ENCODE assay signal across 22 cellular contexts in the genomic region with DNA sequence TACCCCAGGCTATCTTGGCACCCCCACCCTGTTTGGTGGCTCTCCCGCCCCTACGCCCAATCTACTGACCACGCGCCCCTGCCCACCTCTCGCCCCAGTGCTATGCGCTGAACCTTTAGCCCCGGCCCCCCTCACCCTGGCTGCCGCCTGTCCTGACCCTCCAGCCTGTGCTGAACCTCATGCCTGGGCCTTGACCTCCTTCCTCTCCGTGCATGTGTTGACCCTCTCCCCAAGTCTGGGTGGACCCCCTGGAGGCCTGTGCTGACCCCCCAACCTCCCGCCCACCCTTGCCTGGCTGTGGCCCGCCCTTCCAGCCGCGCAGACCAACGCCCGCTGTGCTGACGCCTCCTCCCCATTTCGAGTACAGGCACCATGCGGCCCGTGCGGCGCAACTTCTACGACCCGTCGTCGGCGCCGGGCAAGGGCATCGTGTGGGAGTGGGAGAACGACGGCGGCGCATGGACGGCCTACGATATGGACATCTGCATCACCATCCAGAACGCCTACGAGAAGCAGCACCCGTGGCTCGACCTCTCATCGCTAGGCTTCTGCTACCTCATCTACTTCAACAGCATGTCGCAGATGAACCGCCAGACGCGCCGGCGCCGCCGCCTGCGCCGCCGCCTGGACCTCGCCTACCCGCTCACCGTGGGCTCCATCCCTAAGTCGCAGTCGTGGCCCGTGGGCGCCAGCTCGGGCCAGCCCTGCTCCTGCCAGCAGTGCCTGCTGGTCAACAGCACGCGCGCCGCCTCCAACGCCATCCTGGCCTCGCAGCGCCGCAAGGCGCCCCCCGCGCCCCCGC. TPM values are rescaled to one million over a fixed set of nuclear protein-coding genes. Genes with fewer than 3 reads are reported as not detected.
DNase-seq lines count a peak whose midpoint lies in the region; ATAC-seq and TF ChIP-seq lines count a peak whose summit lies in the region.
"Had no signal": no experiment of that assay in that cellular context is flagged by ENCODE, and none has a peak within 500 bp of the region (broad histone marks: within the 10 kb centered on the region; RNA-seq: fewer than 3 reads in every experiment).

No MANE protein-coding gene starts in this region.

- H3K36me3 Mint-ChIP-seq in glutamatergic neuron (ENCODE audit: unreplicated experiment): no peaks in the 10 kb centered on the region
- peaks cover 0 to 9% of the 10 kb centered on the region in 2 donors for H3K36me3 Mint-ChIP-seq in naive B cell
- H3K36me3 Mint-ChIP-seq: stimulated activated effector memory CD8-positive, alpha-beta T cell treated with anti-CD3 and anti-CD28 coated beads, Interleukin-12 subunit alpha, Interleukin-12 subunit beta, amount 100 ng/mL, for 72 hours had no signal

- TF ChIP-seq CTCF in DOHH2 (IDR thresholded peaks at IDR 0.05; ENCODE audit: low read depth, low read length, poor library complexity, severe bottlenecking) (no peak), glutamatergic neuron (IDR thresholded peaks at IDR 0.05; ENCODE audit: partially characterized antibody, unreplicated experiment) (no peak), gastroesophageal sphincter (IDR thresholded peaks at IDR 0.05) (no peak)

- H3K4me3 ChIP-seq in DOHH2 (ENCODE audit: low read length) (peak overlapping the region; percentile 26), HUES6 (ENCODE audit: low read depth, low read length) (peak overlapping the region; percentile 47), gastroesophageal sphincter (no peak overlapping the region)
- H3K4me3 ChIP-seq: pancreas, tibial artery had no signal

- no peaks in the 10 kb centered on the region for H3K9me3 ChIP-seq in DOHH2 (ENCODE audit: control insufficient read depth, insufficient read depth, low read length)
- no peaks in the 10 kb centered on the region for H3K9me3 ChIP-seq in HUES6 (ENCODE audit: control insufficient read depth, insufficient read depth, low read depth, low read length)
- no peaks in the 10 kb centered on the region for H3K9me3 ChIP-seq in gastroesophageal sphincter
- H3K9me3 ChIP-seq: pancreas, tibial artery had no signal

- peak; percentile 69 for DNase-seq in glutamatergic neuron
- no peak for DNase-seq in naive B cell
- DNase-seq in DMS79 treated with DMSO at 0.1 percent for 48 hours (lab: John Stamatoyannopoulos, UW): no peak
- DNase-seq in NCI-H2081 (lab: John Stamatoyannopoulos, UW): no peak
- DNase-seq in stimulated activated CD4-positive, alpha-beta T cell treated with anti-CD3 and anti-CD28 coated beads, Interleukin-2, amount 100 ng/mL, for 48 hours: no peak
- DNase-seq: activated CD4-positive, alpha-beta T cell treated with anti-CD3 and anti-CD28 coated beads for 36 hours; activated naive CD8-positive, alpha-beta T cell treated with anti-CD3 and anti-CD28 coated beads, Interleukin-2, amount 50 U/mL, for 24 hours; EL; left ventricle myocardium superior; NCI-H1048; NCI-H2029 treated with DMSO at 0.1 percent for 48 hours; NCI-H524 treated with DMSO at 0.1 percent for 48 hours; tibial artery had no signal

- no peak for TF ChIP-seq POLR2A in gastroesophageal sphincter (IDR thresholded peaks at IDR 0.05)

- no peak for ATAC-seq in naive B cell (ENCODE audit: low read depth in 2 of 2)
- no peak for ATAC-seq in gastroesophageal sphincter
- ATAC-seq: activated CD4-positive, alpha-beta T cell treated with anti-CD3 and anti-CD28 coated beads for 36 hours; activated naive CD8-positive, alpha-beta T cell treated with anti-CD3 and anti-CD28 coated beads, Interleukin-2, amount 50 U/mL, for 24 hours; left ventricle myocardium superior; pancreas; Right ventricle myocardium inferior; sciatic nerve; stimulated activated effector memory CD8-positive, alpha-beta T cell treated with anti-CD3 and anti-CD28 coated beads, Interleukin-12 subunit alpha, Interleukin-12 subunit beta, amount 100 ng/mL, for 72 hours had no signal

- H3K36me3 ChIP-seq in DOHH2 (ENCODE audit: control insufficient read depth, low read length) (peaks cover 87% of the 10 kb centered on the region), HUES6 (ENCODE audit: control insufficient read depth, insufficient read depth, low read length) (no peaks in the 10 kb centered on the region), gastroesophageal sphincter (no peaks in the 10 kb centered on the region)
- H3K36me3 ChIP-seq: pancreas, tibial artery had no signal

- H3F3A ChIP-seq in DOHH2 (ENCODE audit: control insufficient read depth, insufficient read depth): peaks cover 74% of the 10 kb centered on the region

- WGBS in gastroesophageal sphincter (ENCODE audit: low coverage in 1 of 2), 2 donors: 50% methylated on average over 5 of the region's 70 CpGs; no CpG with 5 or more reads in 1 of the 2 donors

- H3K4me2 ChIP-seq in DOHH2 (ENCODE audit: low read length): peak overlapping the region; percentile 49

- no peak for TF ChIP-seq EP300 in gastroesophageal sphincter (IDR thresholded peaks at IDR 0.05)

- H3K27ac ChIP-seq in DOHH2 (ENCODE audit: low read depth, low read length) (peak overlapping the region; percentile 99), HUES6 (ENCODE audit: low read depth, low read length) (no peak overlapping the region), gastroesophageal sphincter (no peak overlapping the region)
- H3K27ac ChIP-seq: pancreas, tibial artery had no signal

- H3K4me3 Mint-ChIP-seq in glutamatergic neuron (ENCODE audit: unreplicated experiment) (peak overlapping the region; percentile 49), naive B cell (peak overlapping the region; percentile 45 to 90 (median 75))
- H3K4me3 Mint-ChIP-seq: activated CD4-positive, alpha-beta T cell treated with anti-CD3 and anti-CD28 coated beads for 36 hours; activated naive CD8-positive, alpha-beta T cell treated with anti-CD3 and anti-CD28 coated beads, Interleukin-2, amount 50 U/mL, for 24 hours; brain; stimulated activated effector memory CD8-positive, alpha-beta T cell treated with anti-CD3 and anti-CD28 coated beads, Interleukin-12 subunit alpha, Interleukin-12 subunit beta, amount 100 ng/mL, for 72 hours had no signal

- no peak overlapping the region for H3K9ac ChIP-seq in HUES6 (ENCODE audit: low read length)

- no peak overlapping the region for H3K27ac Mint-ChIP-seq in glutamatergic neuron (ENCODE audit: unreplicated experiment)
- H3K27ac Mint-ChIP-seq in naive B cell: peak overlapping the region; percentile 84 to 99 (median 96)
- H3K27ac Mint-ChIP-seq: activated CD4-positive, alpha-beta T cell treated with anti-CD3 and anti-CD28 coated beads for 36 hours; activated naive CD8-positive, alpha-beta T cell treated with anti-CD3 and anti-CD28 coated beads, Interleukin-2, amount 50 U/mL, for 24 hours; activated T-helper 2 cell treated with anti-CD3 and anti-CD28 coated beads, Interferon-gamma antibody, Interleukin-2, Interleukin-4, amounts not matched to agents 10 μg/mL and 5 μg/mL and 100 μg/mL, durations not matched to agents 14 hours and 24 hours and 36 hours; brain; stimulated activated effector memory CD8-positive, alpha-beta T cell treated with anti-CD3 and anti-CD28 coated beads, Interleukin-12 subunit alpha, Interleukin-12 subunit beta, amount 100 ng/mL, for 72 hours had no signal

- H3K4me1 ChIP-seq in DOHH2 (ENCODE audit: control insufficient read depth, low read length): peaks cover 96% of the 10 kb centered on the region
- no peaks in the 10 kb centered on the region for H3K4me1 ChIP-seq in HUES6 (ENCODE audit: control insufficient read depth, insufficient read depth, low read length)
- no peaks in the 10 kb centered on the region for H3K4me1 ChIP-seq in gastroesophageal sphincter
- H3K4me1 ChIP-seq: tibial artery had no signal

- H3K79me2 ChIP-seq in DOHH2 (ENCODE audit: control insufficient read depth, low read length): peaks cover 84% of the 10 kb centered on the region

- H3K27me3 ChIP-seq in DOHH2 (ENCODE audit: control insufficient read depth, low read length): no peaks in the 10 kb centered on the region
- peaks cover 69% of the 10 kb centered on the region for H3K27me3 ChIP-seq in HUES6 (ENCODE audit: control insufficient read depth, insufficient read depth, low read length)
- H3K27me3 ChIP-seq in gastroesophageal sphincter: peaks cover 60% of the 10 kb centered on the region
- H3K27me3 ChIP-seq: pancreas had no signal

- H3K9me2 ChIP-seq in DOHH2 (replicated peaks; ENCODE audit: control insufficient read depth, low read length): no peaks in the 10 kb centered on the region

- H3K27me3 Mint-ChIP-seq in glutamatergic neuron (ENCODE audit: unreplicated experiment) (peaks cover 35% of the 10 kb centered on the region), naive B cell (no peaks in the 10 kb centered on the region)
- H3K27me3 Mint-ChIP-seq: activated CD4-positive, alpha-beta T cell treated with anti-CD3 and anti-CD28 coated beads for 36 hours; activated naive CD8-positive, alpha-beta T cell treated with anti-CD3 and anti-CD28 coated beads, Interleukin-2, amount 50 U/mL, for 24 hours had no signal

- peaks cover 4% of the 10 kb centered on the region; the same call in 1 of the 2 replicates for H4K20me1 ChIP-seq in DOHH2 (ENCODE audit: control insufficient read depth, insufficient read depth, low read depth, low read length)

- peaks cover 4% of the 10 kb centered on the region for H3K9me3 Mint-ChIP-seq in glutamatergic neuron (ENCODE audit: unreplicated experiment)
- no peaks in the 10 kb centered on the region for H3K9me3 Mint-ChIP-seq in naive B cell
- H3K9me3 Mint-ChIP-seq: activated naive CD8-positive, alpha-beta T cell treated with anti-CD3 and anti-CD28 coated beads, Interleukin-2, amount 50 U/mL, for 24 hours; activated T-helper 2 cell treated with anti-CD3 and anti-CD28 coated beads, Interferon-gamma antibody, Interleukin-2, Interleukin-4, amounts not matched to agents 10 μg/mL and 5 μg/mL and 100 μg/mL, durations not matched to agents 14 hours and 24 hours and 36 hours; stimulated activated effector memory CD8-positive, alpha-beta T cell treated with anti-CD3 and anti-CD28 coated beads, Interleukin-12 subunit alpha, Interleukin-12 subunit beta, amount 100 ng/mL, for 72 hours had no signal

- H3K4me1 Mint-ChIP-seq in glutamatergic neuron (ENCODE audit: low read depth, unreplicated experiment) (peaks cover 9% of the 10 kb centered on the region), naive B cell (peaks cover 75 to 95% (median 90%) of the 10 kb centered on the region in 3 donors)

RNA-seq across cellular contexts. Expression of a gene that starts 20.7 kb away (rescaled TPM):
- total RNA-seq in glutamatergic neuron (ENCODE audit: unreplicated experiment) (4.3 TPM), gastroesophageal sphincter (1 to 10 TPM; 2.3 to 9.5 (median 5.3) TPM)
- polyA plus RNA-seq in naive B cell (ENCODE audit: low read depth in 6 of 6): 10 to 100 TPM in 3 of 6 donors, 1 to 10 TPM in 3; 1.9 to 16.8 (median 9.8) TPM

RNA-seq across cellular contexts. Expression of a gene that starts 58.3 kb away (rescaled TPM):
- not detected for total RNA-seq in glutamatergic neuron (ENCODE audit: unreplicated experiment)
- under 1 TPM in 4 of 6 donors, not detected in 2; 0.17 to 0.48 (median 0.41) TPM for polyA plus RNA-seq in naive B cell (ENCODE audit: low read depth in 6 of 6)
- total RNA-seq in gastroesophageal sphincter: 1 to 10 TPM in 1 of 4 donors, not detected in 3; 1.7 TPM
- total RNA-seq: left ventricle myocardium superior, Right ventricle myocardium inferior had no signal

Comparison
In these comparisons a context has a peak if more than half of its experiments do, and no peak if none do; other contexts are left out.
1. H3K4me3 ChIP-seq: peak in DOHH2 (single experiment) and HUES6 (single experiment); none in gastroesophageal sphincter (0 of 2).